ENCODE assay signal across 20 cellular contexts in the genomic region with DNA sequence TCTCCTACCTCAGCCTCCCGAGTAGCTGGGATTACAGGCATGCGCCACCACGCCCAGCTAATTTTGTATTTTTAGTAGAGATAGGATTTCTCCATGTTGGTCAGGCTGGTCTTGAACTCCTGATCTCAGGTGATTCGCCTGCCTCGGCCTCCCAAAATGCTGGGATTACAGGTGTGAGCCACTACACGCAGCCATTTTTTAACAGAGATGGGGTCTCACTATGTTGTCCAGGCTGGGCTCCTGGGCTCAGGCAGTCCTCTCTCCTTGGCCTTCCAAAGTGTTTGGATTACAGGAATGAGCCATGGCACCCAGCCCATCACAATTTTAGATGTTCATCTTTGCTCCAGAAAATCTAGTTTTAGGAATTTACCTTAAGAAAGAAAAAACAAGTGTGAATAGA. TPM values are rescaled to one million over a fixed set of nuclear protein-coding genes. Genes with fewer than 3 reads are reported as not detected.
"Had no signal": no experiment of that assay in that cellular context is flagged by ENCODE, and none has a peak within 500 bp of the region (broad histone marks: within the 10 kb centered on the region; RNA-seq: fewer than 3 reads in every experiment).

No MANE protein-coding gene starts in this region.

RNA-seq across cellular contexts. Expression of a gene that starts 50.5 kb away (rescaled TPM):
- total RNA-seq: activated naive CD4-positive, alpha-beta T cell treated with anti-CD3 and anti-CD28 coated beads for 36 hours; activated naive CD4-positive, alpha-beta T cell treated with anti-CD3 and anti-CD28 coated beads, Interleukin-2, amount 50 U/mL, for 72 hours; activated naive CD8-positive, alpha-beta T cell treated with anti-CD3 and anti-CD28 coated beads for 36 hours; activated naive CD8-positive, alpha-beta T cell treated with anti-CD3 and anti-CD28 coated beads, Interleukin-2, amount 10 ng/mL, durations not matched to agents 7 days and 5 days; activated T-cell treated with anti-CD3 and anti-CD28 coated beads, Interleukin-2, amount 50 U/mL, for 4 hours; activated T-cell treated with anti-CD3 and anti-CD28 coated beads, Interleukin-2, amount 50 U/mL, for 72 hours; activated T-helper 1 cell treated with anti-CD3 and anti-CD28 coated beads, Interleukin-12 subunit alpha, Interleukin-12 subunit beta, Interleukin-2, Interleukin-4 antibody, amounts not matched to agents 30 ng/mL and 10 ng/mL and 1 ng/mL, durations not matched to agents 14 hours and 24 hours and 36 hours; activated T-helper 17 cell treated with anti-CD3 and anti-CD28 coated beads, Interleukin-2, amount 50 U/mL, for 72 hours; activated T-helper 2 cell treated with anti-CD3 and anti-CD28 coated beads, Interferon-gamma antibody, Interleukin-2, Interleukin-4, amounts not matched to agents 10 μg/mL and 5 μg/mL and 100 μg/mL, durations not matched to agents 14 hours and 24 hours and 36 hours; adrenal gland; aorta; ascending aorta; astrocyte; body of pancreas; breast epithelium; bronchial epithelial cell; cardiac muscle cell; cardiac septum; cerebellum had no signal
- polyA plus RNA-seq: adipose tissue, adrenal gland, aorta, cardiac muscle cell had no signal
